Comparison of ENCODE assay signal across 8 cellular contexts in genomic region chr3:47780727-47781325, GRCh38. TPM values are rescaled to one million over a fixed set of nuclear protein-coding genes. Genes with fewer than 3 reads are reported as not detected.
DNase-seq lines count a peak whose midpoint lies in the region; ATAC-seq, FAIRE-seq and TF ChIP-seq lines count a peak whose summit lies in the region.

No MANE protein-coding gene starts in this region.

- H3K9me3 ChIP-seq in A673 (ENCODE audit: low read depth, low read length, poor library complexity, severe bottlenecking) = no peaks in the 10 kb centered on the region
- H3K9me3 ChIP-seq in mononuclear cell (ENCODE audit: low read depth, low read length) = no peaks in the 10 kb centered on the region

- ATAC-seq in GM18511 (IDR thresholded peaks at IDR 0.05; ENCODE audit: unreplicated experiment) = peak; percentile 6

- CTCF ChIA-PET in A673 (lab: Charles Lee) = no interaction called here

- H3K4me1 ChIP-seq in A673 (ENCODE audit: insufficient read depth, low read length, poor library complexity, severe bottlenecking) (no peaks in the 10 kb centered on the region), mononuclear cell (ENCODE audit: insufficient read depth, low read length) (peaks cover 40% of the 10 kb centered on the region)

- H3K36me3 ChIP-seq in A673 (ENCODE audit: insufficient read depth, low read length, poor library complexity, severe bottlenecking) = no peaks in the 10 kb centered on the region

- no peaks in the 10 kb centered on the region for H3K27me3 Mint-ChIP-seq in chondrocyte (ENCODE audit: low read depth)

- TSS peak; percentile 73 for BruUV-seq in A673 (replicated peaks; lab: Mats Ljungman, UMichigan)

- DNase-seq in A673 (ENCODE audit: low spot score) = peak; percentile 3
- DNase-seq in NOMO-1 treated with DMSO at 0.1 percent for 48 hours (lab: John Stamatoyannopoulos, UW; ENCODE audit: unreplicated experiment) = peak; percentile 51
- DNase-seq in chondrocyte (ENCODE audit: low spot score) = no peak
- no peak for DNase-seq in OCI-M1 (lab: John Stamatoyannopoulos, UW)
- DNase-seq in medulla oblongata (ENCODE audit: extremely low spot score) = no peak
- DNase-seq in frontal cortex (ENCODE audit: low spot score in 2 of 2) = no peak

- H3K4me1 Mint-ChIP-seq in chondrocyte (ENCODE audit: low read depth) = peaks cover 28% of the 10 kb centered on the region

- peak overlapping the region; percentile 94 for H3K4me3 Mint-ChIP-seq in chondrocyte (ENCODE audit: unreplicated experiment)

- H3K9me3 Mint-ChIP-seq in chondrocyte (ENCODE audit: low read depth) = no peaks in the 10 kb centered on the region

- TF ChIP-seq CTCF in A673 (conservative IDR thresholded peaks at IDR 0.05; ENCODE audit: low read depth, low read length) = no peak
- no peak for TF ChIP-seq CTCF in chondrocyte (IDR thresholded peaks at IDR 0.05)

- intact Hi-C loops in A673 (cut with micrococcal nuclease; ENCODE audit: unreplicated experiment) = no loop called here

- no peaks in the 10 kb centered on the region for H3K36me3 Mint-ChIP-seq in chondrocyte (ENCODE audit: low read depth)

- H3K4me3 ChIP-seq in A673 (ENCODE audit: low read depth, low read length, poor library complexity, severe bottlenecking) (peak overlapping the region; percentile 75), mononuclear cell (ENCODE audit: low read length) (peak overlapping the region; percentile 88)

- no peaks in the 10 kb centered on the region for H3K27me3 ChIP-seq in A673 (replicated peaks; ENCODE audit: insufficient read depth, low read depth, low read length, poor library complexity)
- H3K27me3 ChIP-seq in mononuclear cell (ENCODE audit: insufficient read depth, low read length) = no peaks in the 10 kb centered on the region

- POLR2A ChIA-PET in A673 (lab: Charles Lee; ENCODE audit: low non-redundant PET) = interaction anchor here (0.7 kb wide), 1 partner anchor 9 kb away, joined by 4 read pairs; no protein-coding TSS in a partner anchor

- FAIRE-seq in frontal cortex (lab: Jason Lieb, UNC) = no peak

- peak overlapping the region; percentile 93 for H3K27ac ChIP-seq in A673 (ENCODE audit: low read depth, low read length, poor library complexity, severe bottlenecking)

- peak overlapping the region; percentile 98 for H3K27ac Mint-ChIP-seq in chondrocyte (ENCODE audit: unreplicated experiment)

RNA-seq across cellular contexts. Expression of gene SMARCC1, which starts 0.9 kb away (rescaled TPM):
- total RNA-seq in A673 (2021) (126 and 129 TPM in 2 replicates), chondrocyte (81.5 to 86.3 TPM (median 83.5 TPM) in 3 replicates), mononuclear cell (57.0 TPM), frontal cortex (99.9 TPM)

RNA-seq across cellular contexts. Expression of gene DHX30, which starts 22.1 kb away (rescaled TPM):
- total RNA-seq in A673 (2021) (80.2 and 84.5 TPM in 2 replicates), chondrocyte (44.8 to 73.7 TPM (median 47.5 TPM) in 3 replicates), mononuclear cell (49.1 TPM), frontal cortex (68.9 TPM)

Comparison
In these comparisons a context has a peak if more than half of its experiments do, and no peak if none do; other contexts are left out.
1. DNase-seq: peak in A673 (single experiment) and NOMO-1 treated with DMSO at 0.1 percent for 48 hours (single experiment); none in chondrocyte (single experiment), OCI-M1 (single experiment), medulla oblongata (single experiment) and frontal cortex (0 of 2).